Comparison of ENCODE assay signal across 9 cellular contexts in the genomic region with DNA sequence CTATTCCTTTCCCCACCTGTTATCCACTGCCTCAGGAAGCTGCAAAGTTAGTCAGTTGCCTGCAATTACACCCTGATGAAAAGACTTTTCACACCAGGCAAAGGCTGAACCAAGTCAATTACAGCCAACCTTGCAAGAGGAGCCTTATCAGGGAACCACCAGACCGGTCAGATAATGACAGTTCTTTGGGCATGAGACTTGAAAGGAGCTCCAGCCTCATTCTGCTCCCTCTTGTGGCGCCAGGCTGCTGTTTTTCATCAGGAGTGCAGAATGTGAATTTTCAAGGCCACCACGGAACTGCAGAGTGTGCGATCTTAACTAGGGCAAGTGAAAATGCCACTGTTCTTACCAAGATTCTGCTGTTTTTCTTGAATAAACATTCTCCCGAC. TPM values are rescaled to one million over a fixed set of nuclear protein-coding genes. Genes with fewer than 3 reads are reported as not detected.
DNase-seq lines count a peak whose midpoint lies in the region; ATAC-seq, FAIRE-seq and TF ChIP-seq lines count a peak whose summit lies in the region.
"Had no signal": no experiment of that assay in that cellular context is flagged by ENCODE, and none has a peak within 500 bp of the region (broad histone marks: within the 10 kb centered on the region; RNA-seq: fewer than 3 reads in every experiment).

No MANE protein-coding gene starts in this region.

- 5% methylated on average over 5 of the region's 5 CpGs for WGBS in HepG2 (ENCODE audit: low lambda C conversion rate)

- TF ChIP-seq CTCF in HCT116 (IDR thresholded peaks at IDR 0.05 in 2 of 3, conservative IDR thresholded peaks at IDR 0.05 in 1 of 3; ENCODE audit: borderline replicate concordance in 1 of 3, insufficient read depth in 1 of 3, low read depth in 2 of 3, low read length in 2 of 3): peak; percentile 75 to 82 (median 76); a peak in 5 of 6 replicates
- peak in 4 of 6 experiments; percentile 35 to 49 (median 47) for TF ChIP-seq CTCF in Peyer's patch (IDR thresholded peaks at IDR 0.05)
- TF ChIP-seq CTCF in HepG2 (CRISPR knock-in tag; IDR thresholded peaks at IDR 0.05): peak; percentile 75

- H3K9me3 ChIP-seq in HCT116 (ENCODE audit: control insufficient read depth in 1 of 2, insufficient read depth in 1 of 2, low read depth in 1 of 2, low read length in 2 of 2) (no peaks in the 10 kb centered on the region), Peyer's patch (no peaks in the 10 kb centered on the region), HepG2 (ENCODE audit: low read length) (no peaks in the 10 kb centered on the region)
- H3K9me3 ChIP-seq: neutrophil had no signal

- H3K4me1 ChIP-seq in HCT116 (ENCODE audit: control insufficient read depth in 1 of 2, insufficient read depth in 2 of 2, low read length in 2 of 2) (peaks cover 0 to 16% of the 10 kb centered on the region in 2 experiments; a peak in 3 of 4 replicates), Peyer's patch (no peaks in the 10 kb centered on the region), HepG2 (ENCODE audit: insufficient read depth, low read length) (peaks cover 8% of the 10 kb centered on the region; the same call in 1 of the 2 replicates)

- H3K27me3 ChIP-seq in HCT116 (ENCODE audit: insufficient read depth, low read length): no peaks in the 10 kb centered on the region
- no peaks in the 10 kb centered on the region for H3K27me3 ChIP-seq in Peyer's patch
- H3K27me3 ChIP-seq in HepG2 (ENCODE audit: control insufficient read depth in 1 of 2, insufficient read depth in 2 of 2, low read length in 2 of 2): peaks cover 10 to 18% of the 10 kb centered on the region in 2 experiments

- ATAC-seq in HCT116: peak; percentile 80
- peak; percentile 87 for ATAC-seq in HepG2
- ATAC-seq in GM21367 (IDR thresholded peaks at IDR 0.05; ENCODE audit: unreplicated experiment): no peak
- no peak for ATAC-seq in HG02798 (IDR thresholded peaks at IDR 0.05; ENCODE audit: poor library complexity, unreplicated experiment)

- CTCF ChIA-PET in HCT116 (lab: Charles Lee) (interaction anchor here (0.6 to 4.2 kb wide), 20 partner anchors 8 to 361 kb away, joined by 3 to 48 read pairs (median 4); partner anchors contain the start of genes BTBD17 and GPR142), HepG2 (lab: Yijun Ruan, JAX; ENCODE audit: low intra/inter-chr PET ratio, low total read pairs) (no interaction called here)

- FAIRE-seq in HepG2 (lab: Jason Lieb, UNC) (peak; percentile 70), urothelium cell line (lab: Jason Lieb, UNC) (no peak)

- DNase-seq in COR-L47 (lab: John Stamatoyannopoulos, UW) (peak; percentile 32), HCT116 (ENCODE audit: low read depth, low spot score) (peak; percentile 57), Peyer's patch (peak in 1 of 3 donors; percentile 72), cerebellar cortex (ENCODE audit: low spot score) (peak; percentile 74), HepG2 (ENCODE audit: low spot score) (peak; percentile 65), urothelium cell line (ENCODE audit: low spot score) (peak; percentile 55)

- H3K79me2 ChIP-seq in HCT116 (ENCODE audit: insufficient read depth, low read length) (no peaks in the 10 kb centered on the region), HepG2 (ENCODE audit: insufficient read depth, low read length) (no peaks in the 10 kb centered on the region)

- no peak overlapping the region for H2AFZ ChIP-seq in HCT116 (ENCODE audit: low read depth, low read length, poor library complexity, severe bottlenecking)
- H2AFZ ChIP-seq in HepG2 (ENCODE audit: low read length): no peak overlapping the region

- TF ChIP-seq POLR2A in HCT116 (IDR thresholded peaks at IDR 0.05; ENCODE audit: borderline replicate concordance, extremely low read depth, insufficient read depth, insufficient read length) (no peak), Peyer's patch (IDR thresholded peaks at IDR 0.05) (no peak), HepG2 (IDR thresholded peaks at IDR 0.05; ENCODE audit: insufficient read depth in 1 of 2, low read depth in 2 of 2, low read length in 2 of 2) (no peak)

- TF ChIP-seq RAD21 in HCT116 (IDR thresholded peaks at IDR 0.05; ENCODE audit: low read depth) (peak; percentile 54), HepG2 (CRISPR knock-in tag; IDR thresholded peaks at IDR 0.05) (0 out of 2 replicates have a peak, but pooled peaks have one; percentile 24)

- intact Hi-C loops in HCT116 (cut with micrococcal nuclease) (loop anchor here (1.0 kb wide), 1 partner anchor 86 kb away; no protein-coding TSS in a partner anchor), HepG2 (cut with micrococcal nuclease; ENCODE audit: unreplicated experiment) (loop anchor here (1.0 kb wide), 1 partner anchor 83 kb away; the partner anchor contains the start of gene TTYH2)

- H3K9me2 ChIP-seq in HCT116 (ENCODE audit: insufficient read depth): no peaks in the 10 kb centered on the region

- no peak overlapping the region for H3K4me3 ChIP-seq in HCT116 (replicated peaks in 1 of 2; ENCODE audit: low read depth in 1 of 2, low read length in 2 of 2)
- H3K4me3 ChIP-seq in Peyer's patch: no peak overlapping the region
- H3K4me3 ChIP-seq in HepG2 (replicated peaks in 1 of 3; ENCODE audit: insufficient read depth in 1 of 3, low read depth in 2 of 3, low read length in 3 of 3): no peak overlapping the region

- RAD21 ChIA-PET in HCT116 (lab: Charles Lee; ENCODE audit: low non-redundant PET in 1 of 2, low total read pairs in 2 of 2, uncharacterized antibody in 2 of 2, unreplicated experiment in 2 of 2): interaction anchor here in 1 of 2 experiments (1.6 kb wide), 1 partner anchor 12 kb away, joined by 5 read pairs; no protein-coding TSS in a partner anchor

- in situ Hi-C loops in HepG2 (cut with HindIII; ENCODE audit: extremely low pct_ligation_motif_present, low pct_unique_long_range_greater_than_20kb): no loop called here

- TF ChIP-seq EP300 in HepG2 (IDR thresholded peaks at IDR 0.05; ENCODE audit: low read depth in 2 of 2, low read length in 2 of 2) (no peak), HepG2 (CRISPR knock-in tag; IDR thresholded peaks at IDR 0.05; ENCODE audit: borderline replicate concordance) (no peak)

- H3K4me2 ChIP-seq in HCT116 (ENCODE audit: low read length) (peak overlapping the region; percentile 39), HepG2 (ENCODE audit: low read depth, low read length) (no peak overlapping the region)

- H3K9ac ChIP-seq in HCT116 (ENCODE audit: low read length) (no peak overlapping the region), HepG2 (ENCODE audit: insufficient read depth, low read depth, low read length) (no peak overlapping the region)

- H3K27ac ChIP-seq in HCT116 (ENCODE audit: low read depth, low read length) (no peak overlapping the region), Peyer's patch (no peak overlapping the region), HepG2 (ENCODE audit: extremely low read length, insufficient read depth, low read length) (no peak overlapping the region)
- H3K27ac ChIP-seq: neutrophil had no signal

- POLR2A ChIA-PET in HCT116 (lab: Charles Lee) (interaction anchor here (1.0 to 1.2 kb wide), 2 partner anchors 12 to 83 kb away, joined by 4 to 8 read pairs; partner anchors contain the start of gene TTYH2), HepG2 (lab: Yijun Ruan, JAX) (interaction anchor here (0.6 to 1.0 kb wide), 3 partner anchors 9 to 85 kb away, joined by 3 read pairs; no protein-coding TSS in a partner anchor)

- BruUV-seq in HCT116 (replicated peaks; lab: Mats Ljungman, UMichigan) (no TSS peak), HepG2 (replicated peaks; lab: Mats Ljungman, UMichigan) (no TSS peak)

- H4K20me1 ChIP-seq in HCT116 (ENCODE audit: insufficient read depth) (no peaks in the 10 kb centered on the region), HepG2 (ENCODE audit: insufficient read depth, low read length) (no peaks in the 10 kb centered on the region)

- H3K36me3 ChIP-seq in HCT116 (ENCODE audit: control insufficient read depth in 1 of 2, insufficient read depth in 2 of 2, low read length in 2 of 2) (no peaks in the 10 kb centered on the region), Peyer's patch (no peaks in the 10 kb centered on the region), HepG2 (replicated peaks in 1 of 2; ENCODE audit: control insufficient read depth in 1 of 2, insufficient read depth in 2 of 2, low read length in 2 of 2) (no peaks in the 10 kb centered on the region)
- H3K36me3 ChIP-seq: neutrophil had no signal

RNA-seq across cellular contexts. Expression of gene DNAI2, which starts 22.5 kb away (rescaled TPM):
- total RNA-seq in HCT116 (2021; ENCODE audit: unreplicated experiment) (not detected), Peyer's patch (not detected), HepG2 (2016; rRNA removed; fragmentation: Illumina TruSeq; extraction: Trizol) (not detected in 2 replicates)
- polyA plus RNA-seq in HCT116 (2012): not detected in 2 replicates
- not detected in 2 replicates for total RNA-seq in HepG2 (2016; cell fraction: cytosol; rRNA removed; fragmentation: Illumina TruSeq; extraction: Trizol; ENCODE audit: low read depth)
- not detected in 2 replicates for total RNA-seq in HepG2 (2016; cell fraction: insoluble cytoplasmic fraction; rRNA removed; fragmentation: Illumina TruSeq; extraction: Trizol)
- total RNA-seq in HepG2 (2016; cell fraction: membrane; rRNA removed; fragmentation: Illumina TruSeq; extraction: Trizol): not detected in 2 replicates
- not detected in 2 replicates for total RNA-seq in HepG2 (2016; cell fraction: nucleus; rRNA removed; fragmentation: Illumina TruSeq; extraction: Trizol)
- not detected in 2 replicates for polyA plus RNA-seq in HepG2 (2011; rRNA removed)
- polyA plus RNA-seq in HepG2 (2011; cell fraction: cytosol; rRNA removed): not detected in 2 replicates
- not detected in 2 replicates for polyA plus RNA-seq in HepG2 (2011; cell fraction: nucleus; rRNA removed)
- polyA plus RNA-seq in HepG2 (2012): not detected in 2 replicates
- polyA plus RNA-seq in HepG2 (2016; cell fraction: cytosol; fragmentation: Illumina TruSeq; extraction: Trizol; ENCODE audit: low read depth): not detected in 2 replicates
- polyA plus RNA-seq in HepG2 (2016; cell fraction: insoluble cytoplasmic fraction; fragmentation: Illumina TruSeq; extraction: Trizol; ENCODE audit: low read depth): not detected in 2 replicates
- polyA plus RNA-seq in HepG2 (2016; cell fraction: membrane; fragmentation: Illumina TruSeq; extraction: Trizol; ENCODE audit: low read depth): not detected in 2 replicates
- polyA plus RNA-seq in HepG2 (2016; cell fraction: nucleus; fragmentation: Illumina TruSeq; extraction: Trizol; ENCODE audit: insufficient read depth, low read depth): not detected in 2 replicates
- polyA minus RNA-seq in HepG2 (2011; rRNA and poly(A)+ RNA removed; ENCODE audit: low replicate concordance): not detected in 2 replicates
- polyA minus RNA-seq in HepG2 (2011; cell fraction: cytosol; rRNA and poly(A)+ RNA removed): not detected in 2 replicates
- polyA minus RNA-seq in HepG2 (2011; cell fraction: nucleus; rRNA and poly(A)+ RNA removed): not detected in 2 replicates

RNA-seq across cellular contexts. Expression of gene KIF19, which starts 29.5 kb away (rescaled TPM):
- total RNA-seq in HCT116 (2021; ENCODE audit: unreplicated experiment) (0.15 TPM), Peyer's patch (10 to 100 TPM in 1 of 4 donors, 1 to 10 TPM in 3; 2.1 to 31.4 (median 8.6) TPM), HepG2 (2016; rRNA removed; fragmentation: Illumina TruSeq; extraction: Trizol) (not detected in 2 replicates)
- 0.06 and 0.18 TPM in 2 replicates for polyA plus RNA-seq in HCT116 (2012)
- total RNA-seq in HepG2 (2016; cell fraction: cytosol; rRNA removed; fragmentation: Illumina TruSeq; extraction: Trizol; ENCODE audit: low read depth): not detected in 2 replicates
- total RNA-seq in HepG2 (2016; cell fraction: insoluble cytoplasmic fraction; rRNA removed; fragmentation: Illumina TruSeq; extraction: Trizol): not detected in 2 replicates
- total RNA-seq in HepG2 (2016; cell fraction: membrane; rRNA removed; fragmentation: Illumina TruSeq; extraction: Trizol): not detected in 2 replicates
- not detected in 2 replicates for total RNA-seq in HepG2 (2016; cell fraction: nucleus; rRNA removed; fragmentation: Illumina TruSeq; extraction: Trizol)
- not detected in 2 replicates for polyA plus RNA-seq in HepG2 (2011; rRNA removed)
- polyA plus RNA-seq in HepG2 (2011; cell fraction: cytosol; rRNA removed): not detected in 2 replicates
- polyA plus RNA-seq in HepG2 (2011; cell fraction: nucleus; rRNA removed): not detected in 2 replicates
- polyA plus RNA-seq in HepG2 (2012): not detected in 2 replicates
- polyA plus RNA-seq in HepG2 (2016; cell fraction: cytosol; fragmentation: Illumina TruSeq; extraction: Trizol; ENCODE audit: low read depth): not detected in 2 replicates
- not detected in 2 replicates for polyA plus RNA-seq in HepG2 (2016; cell fraction: insoluble cytoplasmic fraction; fragmentation: Illumina TruSeq; extraction: Trizol; ENCODE audit: low read depth)
- not detected in 2 replicates for polyA plus RNA-seq in HepG2 (2016; cell fraction: membrane; fragmentation: Illumina TruSeq; extraction: Trizol; ENCODE audit: low read depth)
- not detected in 2 replicates for polyA plus RNA-seq in HepG2 (2016; cell fraction: nucleus; fragmentation: Illumina TruSeq; extraction: Trizol; ENCODE audit: insufficient read depth, low read depth)
- not detected in 2 replicates for polyA minus RNA-seq in HepG2 (2011; rRNA and poly(A)+ RNA removed; ENCODE audit: low replicate concordance)
- not detected in 2 replicates for polyA minus RNA-seq in HepG2 (2011; cell fraction: cytosol; rRNA and poly(A)+ RNA removed)
- polyA minus RNA-seq in HepG2 (2011; cell fraction: nucleus; rRNA and poly(A)+ RNA removed): not detected in 2 replicates

Comparison
In these comparisons a context has a peak if more than half of its experiments do, and no peak if none do; other contexts are left out.
1. ATAC-seq: peak in HCT116 (single experiment) and HepG2 (single experiment); none in GM21367 (single experiment) and HG02798 (single experiment).
2. Peak in every context shown above with its lines, with median percentiles within 50 percentile points of each other: CTCF ChIP-seq.